8 cellular contexts compared by ENCODE assay signal in the genomic region with DNA sequence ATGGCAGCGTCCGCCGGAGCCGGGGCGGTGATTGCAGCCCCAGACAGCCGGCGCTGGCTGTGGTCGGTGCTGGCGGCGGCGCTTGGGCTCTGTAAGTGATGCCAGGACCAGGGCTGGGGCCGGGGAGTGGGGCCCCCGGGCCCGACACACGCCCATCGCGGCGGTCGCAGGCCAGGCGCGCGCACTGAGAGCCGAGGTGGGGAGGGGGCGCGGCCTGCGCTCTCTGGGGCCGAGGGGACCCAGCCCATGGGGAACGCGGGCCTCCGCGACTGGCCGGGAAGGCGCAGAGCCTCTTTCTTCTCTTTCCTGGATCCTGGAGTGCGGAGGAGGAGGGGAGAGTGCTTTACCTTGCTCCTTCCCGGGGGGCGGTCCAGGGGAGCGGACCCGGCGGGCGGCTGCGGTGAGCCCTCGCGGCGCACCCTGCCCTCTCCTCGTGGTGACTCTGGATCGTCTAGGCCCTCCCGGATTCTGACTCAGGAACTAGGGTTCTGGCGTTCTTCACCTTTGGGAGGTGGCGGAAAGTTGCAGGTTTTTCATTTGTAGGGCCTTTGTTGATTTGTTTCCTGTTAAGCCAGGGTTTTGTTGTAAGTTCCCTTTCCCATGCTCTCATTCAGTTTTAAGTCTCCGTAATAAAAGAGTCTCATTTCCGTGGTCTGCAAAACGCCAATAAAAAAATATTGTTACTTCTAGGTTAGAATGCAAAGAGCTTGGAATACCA. TPM values are rescaled to one million over a fixed set of nuclear protein-coding genes. Genes with fewer than 3 reads are reported as not detected.
DNase-seq lines count a peak whose midpoint lies in the region; TF ChIP-seq lines count a peak whose summit lies in the region.

No MANE protein-coding gene starts in this region.

- H3K4me2 ChIP-seq in Loucy (ENCODE audit: low read depth, low read length, poor library complexity, severe bottlenecking) = peak overlapping the region; percentile 86

- H2AFZ ChIP-seq in Loucy (ENCODE audit: low read length) = peak overlapping the region; percentile 95

- POLR2A ChIA-PET in HEK293 (lab: Yijun Ruan, JAX) = interaction anchor here (0.6 to 1.0 kb wide), 4 partner anchors 40 to 414 kb away, joined by 3 read pairs; partner anchors contain the start of genes CREG1 and GPR161

- no peaks in the 10 kb centered on the region for H3K27me3 ChIP-seq in Loucy (ENCODE audit: insufficient read depth, low read length, poor library complexity, severe bottlenecking)
- no peaks in the 10 kb centered on the region for H3K27me3 ChIP-seq in muscle layer of duodenum (ENCODE audit: low read depth, low read length)

- H3K9me2 ChIP-seq in Loucy (replicated peaks; ENCODE audit: low read depth, low read length) = no peaks in the 10 kb centered on the region

- H3K27ac ChIP-seq in HEK293 (ENCODE audit: extremely low read depth, low read depth, low read length) (peak overlapping the region; percentile 73), muscle layer of duodenum (ENCODE audit: low read length) (peak overlapping the region; percentile 47), urinary bladder (ENCODE audit: low read depth) (peak overlapping the region; percentile 60)

- H3K4me3 ChIP-seq in HEK293 (ENCODE audit: low read depth, low read length) (peak overlapping the region; percentile 90), Loucy (ENCODE audit: low read length, poor library complexity, severe bottlenecking) (peak overlapping the region; percentile 90), epithelial cell of proximal tubule (ENCODE audit: low read depth, low read length) (peak overlapping the region; percentile 70), muscle layer of duodenum (ENCODE audit: low read depth in 1 of 2, low read length in 2 of 2) (peak overlapping the region; percentile 77 to 97), urinary bladder (ENCODE audit: low read depth, low read length) (peak overlapping the region; percentile 86)

- peaks cover 40% of the 10 kb centered on the region for H4K20me1 ChIP-seq in Loucy (ENCODE audit: insufficient read depth, low read length, poor library complexity, severe bottlenecking)

- DNase-seq in NCI-H2081 (lab: John Stamatoyannopoulos, UW) (peak; percentile 46 to 66), NCI-H2081 treated with DMSO at 0.1 percent for 48 hours (lab: John Stamatoyannopoulos, UW) (no peak), epithelial cell of proximal tubule (ENCODE audit: low read depth) (no peak)
- peak; percentile 43 for DNase-seq in activated CD4-positive, alpha-beta T cell treated with anti-CD3 and anti-CD28 coated beads for 48 hours

- no peaks in the 10 kb centered on the region for H3K9me3 ChIP-seq in HEK293 (ENCODE audit: control insufficient read depth, insufficient read depth, low read depth, low read length)
- H3K9me3 ChIP-seq in Loucy (ENCODE audit: insufficient read depth, low read depth, low read length) = no peaks in the 10 kb centered on the region
- H3K9me3 ChIP-seq in muscle layer of duodenum (ENCODE audit: control insufficient read depth in 1 of 2, low read length in 2 of 2) = no peaks in the 10 kb centered on the region

- H3K36me3 ChIP-seq in HEK293 (ENCODE audit: control insufficient read depth in 2 of 2, insufficient read depth in 1 of 2, low read length in 2 of 2) = no peaks in the 10 kb centered on the region
- H3K36me3 ChIP-seq in Loucy (ENCODE audit: insufficient read depth, low read length) = no peaks in the 10 kb centered on the region
- no peaks in the 10 kb centered on the region for H3K36me3 ChIP-seq in muscle layer of duodenum (ENCODE audit: control insufficient read depth in 1 of 2, insufficient read depth in 2 of 2, low read length in 2 of 2)
- no peaks in the 10 kb centered on the region for H3K36me3 ChIP-seq in urinary bladder (ENCODE audit: insufficient read depth)

- under 1% methylated on average over 52 of the region's 52 CpGs for WGBS in urinary bladder

- H3K79me2 ChIP-seq in Loucy (ENCODE audit: insufficient read depth, low read length) = peaks cover 52% of the 10 kb centered on the region

- TF ChIP-seq CTCF in HEK293 (tag by site-specific recombination; IDR thresholded peaks at IDR 0.05) = 0 out of 2 replicates have a peak, but pooled peaks have one; percentile 5
- no peak for TF ChIP-seq CTCF in Loucy (conservative IDR thresholded peaks at IDR 0.05; ENCODE audit: low read length)
- no peak for TF ChIP-seq CTCF in epithelial cell of proximal tubule (conservative IDR thresholded peaks at IDR 0.05; ENCODE audit: low read depth, low read length)

- CTCF ChIA-PET in HEK293 (lab: Yijun Ruan, JAX) = interaction anchor here (1.1 kb wide), 1 partner anchor 81 kb away, joined by 3 read pairs; no protein-coding TSS in a partner anchor

- peak overlapping the region; percentile 83 for H3K9ac ChIP-seq in Loucy (ENCODE audit: low read depth, low read length, poor library complexity, severe bottlenecking)

- H3F3A ChIP-seq in Loucy (ENCODE audit: low read depth) = no peaks in the 10 kb centered on the region

- H3K4me1 ChIP-seq in HEK293 (ENCODE audit: control insufficient read depth, insufficient read depth, low read length) (peaks cover 7% of the 10 kb centered on the region), Loucy (ENCODE audit: insufficient read depth, low read length, poor library complexity, severe bottlenecking) (peaks cover 46% of the 10 kb centered on the region), muscle layer of duodenum (ENCODE audit: control insufficient read depth in 1 of 2, insufficient read depth in 2 of 2, low read length in 2 of 2) (peaks cover 16% of the 10 kb centered on the region in 2 donors), urinary bladder (ENCODE audit: insufficient read depth) (no peaks in the 10 kb centered on the region)

TF ChIP-seq in HEK293, 187 proteins besides CTCF, POLR2A, EP300 and RAD21 (continues in another document):
- no peak for TF ChIP-seq ZNF133 (tag by site-specific recombination; IDR thresholded peaks at IDR 0.05)
- TF ChIP-seq ZNF140 (tag by site-specific recombination; IDR thresholded peaks at IDR 0.05) = no peak
- no peak for TF ChIP-seq ZNF529 (tag by site-specific recombination; IDR thresholded peaks at IDR 0.05; ENCODE audit: insufficient replicate concordance)
- no peak for TF ChIP-seq ZNF610 (tag by site-specific recombination; IDR thresholded peaks at IDR 0.05; ENCODE audit: borderline replicate concordance)
- TF ChIP-seq KLF10 (tag by site-specific recombination; IDR thresholded peaks at IDR 0.05) = no peak
- TF ChIP-seq ZNF530 (tag by site-specific recombination; IDR thresholded peaks at IDR 0.05; ENCODE audit: low read depth) = no peak
- no peak for TF ChIP-seq ZNF24 (tag by site-specific recombination; IDR thresholded peaks at IDR 0.05)
- TF ChIP-seq ZNF391 (tag by site-specific recombination; IDR thresholded peaks at IDR 0.05; ENCODE audit: borderline replicate concordance, low read depth) = no peak
- no peak for TF ChIP-seq ZNF654 (tag by site-specific recombination; IDR thresholded peaks at IDR 0.05; ENCODE audit: low read depth)
- no peak for TF ChIP-seq ZNF670 (tag by site-specific recombination; IDR thresholded peaks at IDR 0.05; ENCODE audit: low read depth)
- TF ChIP-seq ZXDB (tag by site-specific recombination; IDR thresholded peaks at IDR 0.05) = no peak
- TF ChIP-seq SP2 (tag by site-specific recombination; IDR thresholded peaks at IDR 0.05) = peak; percentile 13
- TF ChIP-seq ZNF549 (tag by site-specific recombination; IDR thresholded peaks at IDR 0.05) = no peak
- TF ChIP-seq MYNN (tag by site-specific recombination; IDR thresholded peaks at IDR 0.05; ENCODE audit: borderline replicate concordance) = no peak
- TF ChIP-seq ZNF335 (tag by site-specific recombination; conservative IDR thresholded peaks at IDR 0.05) = peak; percentile 70
- no peak for TF ChIP-seq MEIS1 (CRISPR knock-in tag; IDR thresholded peaks at IDR 0.05; ENCODE audit: borderline replicate concordance)
- TF ChIP-seq ZNF629 (tag by site-specific recombination; IDR thresholded peaks at IDR 0.05) = no peak
- TF ChIP-seq ZNF701 (tag by site-specific recombination; IDR thresholded peaks at IDR 0.05) = no peak
- TF ChIP-seq, protein P1, sequence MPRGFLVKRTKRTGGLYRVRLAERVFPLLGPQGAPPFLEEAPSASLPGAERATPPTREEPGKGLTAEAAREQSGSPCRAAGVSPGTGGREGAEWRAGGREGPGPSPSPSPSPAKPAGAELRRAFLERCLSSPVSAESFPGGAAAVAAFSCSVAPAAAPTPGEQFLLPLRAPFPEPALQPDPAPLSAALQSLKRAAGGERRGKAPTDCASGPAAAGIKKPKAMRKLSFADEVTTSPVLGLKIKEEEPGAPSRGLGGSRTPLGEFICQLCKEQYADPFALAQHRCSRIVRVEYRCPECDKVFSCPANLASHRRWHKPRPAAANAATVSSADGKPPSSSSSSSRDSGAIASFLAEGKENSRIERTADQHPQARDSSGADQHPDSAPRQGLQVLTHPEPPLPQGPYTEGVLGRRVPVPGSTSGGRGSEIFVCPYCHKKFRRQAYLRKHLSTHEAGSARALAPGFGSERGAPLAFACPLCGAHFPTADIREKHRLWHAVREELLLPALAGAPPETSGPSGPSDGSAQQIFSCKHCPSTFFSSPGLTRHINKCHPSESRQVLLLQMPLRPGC (tag by site-specific recombination; IDR thresholded peaks at IDR 0.05) = no peak
- no peak for TF ChIP-seq ZNF350 (tag by site-specific recombination; IDR thresholded peaks at IDR 0.05)
- TF ChIP-seq ZNF394 (tag by site-specific recombination; IDR thresholded peaks at IDR 0.05; ENCODE audit: borderline replicate concordance) = no peak
- no peak for TF ChIP-seq ZNF658 (tag by site-specific recombination; IDR thresholded peaks at IDR 0.05)
- TF ChIP-seq, protein P2, sequence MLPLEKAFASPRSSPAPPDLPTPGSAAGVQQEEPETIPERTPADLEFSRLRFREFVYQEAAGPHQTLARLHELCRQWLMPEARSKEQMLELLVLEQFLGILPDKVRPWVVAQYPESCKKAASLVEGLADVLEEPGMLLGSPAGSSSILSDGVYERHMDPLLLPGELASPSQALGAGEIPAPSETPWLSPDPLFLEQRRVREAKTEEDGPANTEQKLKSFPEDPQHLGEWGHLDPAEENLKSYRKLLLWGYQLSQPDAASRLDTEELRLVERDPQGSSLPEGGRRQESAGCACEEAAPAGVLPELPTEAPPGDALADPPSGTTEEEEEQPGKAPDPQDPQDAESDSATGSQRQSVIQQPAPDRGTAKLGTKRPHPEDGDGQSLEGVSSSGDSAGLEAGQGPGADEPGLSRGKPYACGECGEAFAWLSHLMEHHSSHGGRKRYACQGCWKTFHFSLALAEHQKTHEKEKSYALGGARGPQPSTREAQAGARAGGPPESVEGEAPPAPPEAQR (tag by site-specific recombination; IDR thresholded peaks at IDR 0.05) = no peak

RNA-seq across cellular contexts. Expression of gene MPZL1, which starts 0.5 kb away (rescaled TPM):
- total RNA-seq in epithelial cell of proximal tubule (43.0 and 66.8 TPM in 2 replicates), urinary bladder (154 TPM)
- polyA plus RNA-seq in urinary bladder = 79.4 TPM

Comparison
In these comparisons a context has a peak if more than half of its experiments do, and no peak if none do; other contexts are left out.
1. DNase-seq: peak in NCI-H2081 (2 of 2) and activated CD4-positive, alpha-beta T cell treated with anti-CD3 and anti-CD28 coated beads for 48 hours (single experiment); none in NCI-H2081 treated with DMSO at 0.1 percent for 48 hours (single experiment) and epithelial cell of proximal tubule (single experiment).
2. Peak in every context shown above with its lines, with median percentiles within 50 percentile points of each other: H3K27ac ChIP-seq and H3K4me3 ChIP-seq.